ENCODE assay signal across 12 cellular contexts in the genomic region with DNA sequence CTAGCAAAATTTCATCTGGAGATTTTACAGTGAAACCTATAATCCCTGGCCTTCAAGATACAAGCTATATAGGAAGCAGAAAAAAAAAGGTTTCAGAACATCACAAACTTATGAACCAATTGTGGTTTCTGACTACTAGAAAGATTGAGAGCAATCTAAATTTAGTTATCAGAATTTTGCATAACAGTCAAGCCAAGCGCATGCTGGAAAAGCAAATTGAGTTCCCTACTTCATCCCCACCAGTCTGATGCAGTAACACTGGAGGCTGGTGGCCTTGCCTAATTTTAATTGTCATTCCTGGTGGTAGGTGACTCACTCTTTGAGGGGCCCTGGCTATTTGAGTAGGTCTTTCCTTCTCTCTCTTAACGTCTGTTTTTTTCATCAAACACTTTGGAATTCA. TPM values are rescaled to one million over a fixed set of nuclear protein-coding genes. Genes with fewer than 3 reads are reported as not detected.
DNase-seq lines count a peak whose midpoint lies in the region; ATAC-seq and TF ChIP-seq lines count a peak whose summit lies in the region.
"Had no signal": no experiment of that assay in that cellular context is flagged by ENCODE, and none has a peak within 500 bp of the region (broad histone marks: within the 10 kb centered on the region; RNA-seq: fewer than 3 reads in every experiment).

No MANE protein-coding gene starts in this region.

- no peaks in the 10 kb centered on the region for H3K27me3 ChIP-seq in DOHH2 (ENCODE audit: control insufficient read depth, low read length)

- H3K4me3 ChIP-seq in DOHH2 (ENCODE audit: low read length) (0 out of 2 replicates have a peak overlapping the region, but pooled peaks have one; percentile 0), coronary artery (no peak overlapping the region)

- TF ChIP-seq CTCF in DOHH2 (IDR thresholded peaks at IDR 0.05; ENCODE audit: low read depth, low read length, poor library complexity, severe bottlenecking) (no peak), coronary artery (IDR thresholded peaks at IDR 0.05) (no peak)

- H3K36me3 ChIP-seq in DOHH2 (ENCODE audit: control insufficient read depth, low read length): no peaks in the 10 kb centered on the region

- H3K27ac ChIP-seq in DOHH2 (ENCODE audit: low read depth, low read length) (no peak overlapping the region), coronary artery (no peak overlapping the region)
- H3K27ac ChIP-seq: VCaP had no signal

- peak overlapping the region; percentile 10 for H3K4me2 ChIP-seq in DOHH2 (ENCODE audit: low read length)

- H3K9me2 ChIP-seq in DOHH2 (replicated peaks; ENCODE audit: control insufficient read depth, low read length): no peaks in the 10 kb centered on the region

- H3K4me1 ChIP-seq in DOHH2 (ENCODE audit: control insufficient read depth, low read length): peaks cover 16% of the 10 kb centered on the region

- ATAC-seq in GM19328 (IDR thresholded peaks at IDR 0.05; ENCODE audit: unreplicated experiment) (peak; percentile 52), HG03095 (IDR thresholded peaks at IDR 0.05; ENCODE audit: unreplicated experiment) (peak; percentile 52)

- H3F3A ChIP-seq in DOHH2 (ENCODE audit: control insufficient read depth, insufficient read depth): no peaks in the 10 kb centered on the region

- H3K79me2 ChIP-seq in DOHH2 (ENCODE audit: control insufficient read depth, low read length): no peaks in the 10 kb centered on the region

- no peaks in the 10 kb centered on the region; the same call in 1 of the 2 replicates for H3K9me3 ChIP-seq in DOHH2 (ENCODE audit: control insufficient read depth, insufficient read depth, low read length)

- no peaks in the 10 kb centered on the region for H4K20me1 ChIP-seq in DOHH2 (ENCODE audit: control insufficient read depth, insufficient read depth, low read depth, low read length)

- DNase-seq in SIG-M5 (lab: John Stamatoyannopoulos, UW) (peak; percentile 14), medulla oblongata (ENCODE audit: extremely low spot score) (no peak), HUDEP-2 (lab: John Stamatoyannopoulos, UW; ENCODE audit: unreplicated experiment in 76 of 76) (no peak), occipital lobe (lab: John Stamatoyannopoulos, UW) (no peak), coronary artery (ENCODE audit: low spot score) (no peak)
- DNase-seq: activated T-cell treated with anti-CD3 and anti-CD28 coated beads, Interleukin-2, amount 50 U/mL, for 48 hours; DMS153; effector memory CD4-positive, alpha-beta T cell had no signal

RNA-seq across cellular contexts. Expression of gene ELMO1, which starts 46.3 kb away (rescaled TPM):
- total RNA-seq in occipital lobe: 78.9 TPM
